In the genomic region with DNA sequence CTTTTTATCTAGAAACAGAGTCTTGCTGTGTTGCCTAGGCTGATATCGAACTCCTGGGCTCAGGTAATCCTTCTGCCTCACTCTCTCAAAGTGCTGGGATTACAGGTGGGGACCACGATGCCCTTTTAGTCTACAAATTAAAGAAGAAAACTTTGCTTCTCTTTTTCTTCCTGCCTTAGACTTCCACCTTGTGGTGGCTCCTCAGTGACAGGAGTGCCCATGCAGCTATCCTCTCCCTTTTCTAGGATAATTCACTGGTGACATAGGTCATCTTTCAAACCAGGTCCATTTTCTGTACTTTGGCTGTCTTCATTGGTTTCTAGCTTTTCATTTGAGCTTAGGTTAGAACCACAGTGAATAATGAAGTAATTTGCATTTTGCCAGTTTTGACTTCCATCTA, we compare ENCODE assay signal across 21 cellular contexts. TPM values are rescaled to one million over a fixed set of nuclear protein-coding genes. Genes with fewer than 3 reads are reported as not detected.
DNase-seq lines count a peak whose midpoint lies in the region; ATAC-seq and TF ChIP-seq lines count a peak whose summit lies in the region.
"Had no signal": no experiment of that assay in that cellular context is flagged by ENCODE, and none has a peak within 500 bp of the region (broad histone marks: within the 10 kb centered on the region; RNA-seq: fewer than 3 reads in every experiment).

No MANE protein-coding gene starts in this region.

- H3K4me1 Mint-ChIP-seq in endodermal cell, result no peaks in the 10 kb centered on the region
- H3K4me1 Mint-ChIP-seq: WTC11 had no signal

- no peak overlapping the region for H3K4me2 ChIP-seq in OCI-LY3 (ENCODE audit: low read length)
- H3K4me2 ChIP-seq: smooth muscle cell had no signal

- no peaks in the 10 kb centered on the region for H3K27me3 ChIP-seq in OCI-LY3 (ENCODE audit: low read depth, low read length)
- H3K27me3 ChIP-seq in endodermal cell (ENCODE audit: control insufficient read depth, insufficient read depth, low read length, poor library complexity, severe bottlenecking), result no peaks in the 10 kb centered on the region

- H3K27ac ChIP-seq in OCI-LY3 (ENCODE audit: low read length), result no peak overlapping the region
- H3K27ac ChIP-seq in endodermal cell (ENCODE audit: low read depth, low read length), result no peak overlapping the region
- H3K27ac ChIP-seq: prostate gland, RWPE1 had no signal

- TF ChIP-seq CTCF in AG10803 (conservative IDR thresholded peaks at IDR 0.05; ENCODE audit: low read length) (peak; percentile 7; the same call in 1 of the 2 replicates), GM10248 (IDR thresholded peaks at IDR 0.05; ENCODE audit: control extremely low read depth, extremely low read depth, low read depth, missing control alignments) (peak; percentile 15), OCI-LY3 (IDR thresholded peaks at IDR 0.05; ENCODE audit: low read depth, low read length) (peak; percentile 25; the same call in 1 of the 2 replicates), endodermal cell (conservative IDR thresholded peaks at IDR 0.05) (peak; percentile 63)

- CTCF ChIA-PET in GM10248 (lab: Yijun Ruan, JAX), result interaction anchor here (1.0 to 1.6 kb wide), 2 partner anchors 10 to 11 kb away, joined by 3 to 5 read pairs; no protein-coding TSS in a partner anchor

- H3K27me3 Mint-ChIP-seq in endodermal cell (ENCODE audit: insufficient read depth), result no peaks in the 10 kb centered on the region
- H3K27me3 Mint-ChIP-seq: natural killer cell treated with Interleukin-12 subunit alpha and Interleukin-12 subunit beta and Interleukin-15 and Interleukin-18, amount 100 ng/mL, for 72 hours had no signal

- H3K36me3 ChIP-seq in OCI-LY3 (replicated peaks; ENCODE audit: low read depth, low read length) (peaks cover 20% of the 10 kb centered on the region), endodermal cell (ENCODE audit: control insufficient read depth, insufficient read depth, low read length) (peaks cover 68% of the 10 kb centered on the region)
- H3K36me3 ChIP-seq: prostate gland had no signal

- H3K9me3 ChIP-seq in OCI-LY3 (ENCODE audit: insufficient read depth, low read length) (no peaks in the 10 kb centered on the region), endodermal cell (ENCODE audit: control insufficient read depth, low read length) (no peaks in the 10 kb centered on the region)
- H3K9me3 ChIP-seq: prostate gland had no signal

- no peaks in the 10 kb centered on the region for H3K79me2 ChIP-seq in OCI-LY3 (ENCODE audit: low read length)

- H3K27ac Mint-ChIP-seq in endodermal cell, result no peak overlapping the region
- H3K27ac Mint-ChIP-seq: activated CD8-positive, alpha-beta T cell treated with anti-CD3 and anti-CD28 coated beads, Interleukin-2, amount 10 ng/mL, durations not matched to agents 7 days and 5 days; natural killer cell treated with Interleukin-12 subunit alpha and Interleukin-12 subunit beta and Interleukin-15 and Interleukin-18, amount 100 ng/mL, for 72 hours; WTC11 had no signal

- H3K4me3 ChIP-seq in AG10803 (ENCODE audit: low read length) (no peak overlapping the region), OCI-LY3 (ENCODE audit: low read length) (no peak overlapping the region), endodermal cell (ENCODE audit: low read length) (no peak overlapping the region)
- H3K4me3 ChIP-seq: prostate gland, smooth muscle cell had no signal

- H3K4me1 ChIP-seq in OCI-LY3 (ENCODE audit: low read length) (no peaks in the 10 kb centered on the region), endodermal cell (ENCODE audit: control insufficient read depth, insufficient read depth, low read length) (no peaks in the 10 kb centered on the region)
- H3K4me1 ChIP-seq: prostate gland had no signal

- no peak overlapping the region for H3K4me3 Mint-ChIP-seq in endodermal cell
- H3K4me3 Mint-ChIP-seq: activated CD8-positive, alpha-beta T cell treated with anti-CD3 and anti-CD28 coated beads, Interleukin-2, amount 10 ng/mL, durations not matched to agents 7 days and 5 days; natural killer cell treated with Interleukin-12 subunit alpha and Interleukin-12 subunit beta and Interleukin-15 and Interleukin-18, amount 100 ng/mL, for 72 hours; WTC11 had no signal

- H3K9ac ChIP-seq in OCI-LY3 (ENCODE audit: low read length) (no peak overlapping the region), endodermal cell (ENCODE audit: extremely low read depth, low read length, poor library complexity, severe bottlenecking) (no peak overlapping the region)

- peaks cover 63% of the 10 kb centered on the region for H3K36me3 Mint-ChIP-seq in endodermal cell (ENCODE audit: low read depth)

- POLR2A ChIA-PET in GM10248 (lab: Yijun Ruan, JAX), result no interaction called here

- ATAC-seq in GM19463 (IDR thresholded peaks at IDR 0.05; ENCODE audit: unreplicated experiment) (no peak), HG02678 (IDR thresholded peaks at IDR 0.05; ENCODE audit: unreplicated experiment) (no peak), HG02885 (IDR thresholded peaks at IDR 0.05; ENCODE audit: poor library complexity, unreplicated experiment) (no peak)
- ATAC-seq: activated CD8-positive, alpha-beta T cell treated with anti-CD3 and anti-CD28 coated beads, Interleukin-2, amount 10 ng/mL, durations not matched to agents 7 days and 5 days; natural killer cell treated with Interleukin-12 subunit alpha and Interleukin-12 subunit beta and Interleukin-15 and Interleukin-18, amount 100 ng/mL, for 72 hours; WTC11 had no signal

- WGBS in endodermal cell (ENCODE audit: insufficient coverage in 1 of 2, insufficient read length in 1 of 2), 2 experiments, result 90 to 93% methylated on average over 2 of the region's 2 CpGs

- DNase-seq in AG10803 (ENCODE audit: low read depth), result no peak
- DNase-seq in GM10248 (ENCODE audit: extremely low spot score), result no peak
- DNase-seq in endodermal cell, result no peak
- DNase-seq in C1 segment of cervical spinal cord (lab: John Stamatoyannopoulos, UW), result no peak
- DNase-seq: activated CD8-positive, alpha-beta T cell treated with anti-CD3 and anti-CD28 coated beads, Interleukin-2, amount 10 ng/mL, durations not matched to agents 7 days and 5 days; central memory CD4-positive, alpha-beta T cell; effector CD8-positive, alpha-beta T cell; hypothalamus; kidney glomerular epithelial cell; MM.1S; NCI-H2029 treated with DMSO at 0.1 percent for 48 hours; NCI-H748 treated with DMSO at 0.1 percent for 48 hours had no signal

- no peak overlapping the region for H2AFZ ChIP-seq in OCI-LY3 (ENCODE audit: low read depth, low read length)

- H4K20me1 ChIP-seq in OCI-LY3 (ENCODE audit: insufficient read depth, low read length), result no peaks in the 10 kb centered on the region

- H3K9me3 Mint-ChIP-seq in endodermal cell, result no peaks in the 10 kb centered on the region
- H3K9me3 Mint-ChIP-seq: natural killer cell treated with Interleukin-12 subunit alpha and Interleukin-12 subunit beta and Interleukin-15 and Interleukin-18, amount 100 ng/mL, for 72 hours; WTC11 had no signal

RNA-seq across cellular contexts. Expression of gene DCAF17, which starts 13.6 kb away (rescaled TPM):
- total RNA-seq in endodermal cell, result 10 to 100 TPM; 22.7 to 31.7 TPM
- polyA plus RNA-seq in endodermal cell (2013, experiment 1 of 2), result 22.7 TPM
- polyA plus RNA-seq in endodermal cell (2013, experiment 2 of 2), result 17.8 TPM

RNA-seq across cellular contexts. Expression of gene METTL8, which starts 13.9 kb away (rescaled TPM):
- total RNA-seq in endodermal cell, result 10 to 100 TPM; 20.3 to 33.6 TPM
- 17.6 TPM for polyA plus RNA-seq in endodermal cell (2013, experiment 1 of 2)
- polyA plus RNA-seq in endodermal cell (2013, experiment 2 of 2), result 13.4 TPM

Comparison
In these comparisons a context has a peak if more than half of its experiments do, and no peak if none do; other contexts are left out.
1. CTCF ChIP-seq: peak in every context shown above with its lines; median percentile 63 in endodermal cell; 25 in OCI-LY3; 15 in GM10248; 7 in AG10803.